21 cellular contexts compared by ENCODE assay signal in the genomic region with DNA sequence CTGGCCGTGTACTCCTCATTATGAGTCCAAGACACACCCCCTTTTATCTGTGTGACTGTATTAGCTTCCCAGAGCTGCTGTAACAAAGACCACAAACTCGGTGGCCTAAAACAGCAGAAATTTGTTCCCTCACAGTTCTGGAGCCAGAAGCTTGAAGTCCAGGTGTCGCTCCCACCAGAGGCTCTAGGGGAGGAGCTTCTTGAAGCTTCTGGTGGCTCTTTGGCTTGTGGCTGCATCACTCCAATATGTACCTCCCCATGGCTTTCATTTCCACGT. TPM values are rescaled to one million over a fixed set of nuclear protein-coding genes. Genes with fewer than 3 reads are reported as not detected.
"Had no signal": no experiment of that assay in that cellular context is flagged by ENCODE, and none has a peak within 500 bp of the region (broad histone marks: within the 10 kb centered on the region; RNA-seq: fewer than 3 reads in every experiment).

No MANE protein-coding gene starts in this region.

- H3K9me3 Mint-ChIP-seq: activated naive CD8-positive, alpha-beta T cell treated with anti-CD3 and anti-CD28 coated beads for 36 hours; neural progenitor cell had no signal

- H3K4me3 Mint-ChIP-seq: activated naive CD8-positive, alpha-beta T cell treated with anti-CD3 and anti-CD28 coated beads for 36 hours; neural progenitor cell had no signal

- H3K27ac Mint-ChIP-seq: activated naive CD8-positive, alpha-beta T cell treated with anti-CD3 and anti-CD28 coated beads for 36 hours; neural progenitor cell had no signal

- H3K27me3 Mint-ChIP-seq: activated naive CD8-positive, alpha-beta T cell treated with anti-CD3 and anti-CD28 coated beads for 36 hours had no signal

- H3K4me3 ChIP-seq: cardiac muscle cell, lower lobe of right lung, neural progenitor cell, prostate gland, right atrium auricular region, skin epidermis, testis, upper lobe of left lung had no signal

- H3K27me3 ChIP-seq: cardiac muscle cell, right atrium auricular region, testis, upper lobe of left lung had no signal

- H3K36me3 Mint-ChIP-seq: neural progenitor cell had no signal

- H3K9me3 ChIP-seq: lower lobe of right lung, prostate gland, right atrium auricular region, testis, upper lobe of left lung had no signal

- DNase-seq: activated CD4-positive, alpha-beta T cell treated with anti-CD3 and anti-CD28 coated beads, Interleukin-2, amount 50 U/mL, for 1 hour; activated CD4-positive, CD25-positive, alpha-beta regulatory T cell treated with anti-CD3 and anti-CD28 coated beads, Interleukin-2, amount 50 U/mL, for 72 hours; activated CD8-positive, alpha-beta memory T cell treated with anti-CD3 and anti-CD28 coated beads for 24 hours; activated CD8-positive, alpha-beta memory T cell treated with anti-CD3 and anti-CD28 coated beads, Interleukin-2, amount 50 U/mL, for 48 hours; activated gamma-delta T cell; activated naive CD8-positive, alpha-beta T cell treated with anti-CD3 and anti-CD28 coated beads for 36 hours; activated T-cell treated with anti-CD3 and anti-CD28 coated beads, Interleukin-2, amount 50 U/mL, for 48 hours; amygdala; dermis blood vessel endothelial cell; effector memory CD4-positive, alpha-beta T cell; hippocampal formation; islet precursor cell; lower lobe of right lung; testis; upper lobe of left lung had no signal

- ATAC-seq: lower lobe of right lung had no signal

- H3K36me3 ChIP-seq: cardiac muscle cell, lower lobe of right lung, neural progenitor cell, prostate gland, right atrium auricular region, upper lobe of left lung had no signal

- H3K27ac ChIP-seq: cardiac muscle cell, lower lobe of right lung, neural progenitor cell, prostate gland, right atrium auricular region, skin epidermis, testis, upper lobe of left lung, VCaP had no signal

- H3K4me1 ChIP-seq: prostate gland, testis had no signal

RNA-seq across cellular contexts. Expression of gene ARHGAP8, which starts 47.4 kb away (rescaled TPM):
- total RNA-seq: dermis blood vessel endothelial cell had no signal
